ENCODE assay signal across 8 cellular contexts in the genomic region with DNA sequence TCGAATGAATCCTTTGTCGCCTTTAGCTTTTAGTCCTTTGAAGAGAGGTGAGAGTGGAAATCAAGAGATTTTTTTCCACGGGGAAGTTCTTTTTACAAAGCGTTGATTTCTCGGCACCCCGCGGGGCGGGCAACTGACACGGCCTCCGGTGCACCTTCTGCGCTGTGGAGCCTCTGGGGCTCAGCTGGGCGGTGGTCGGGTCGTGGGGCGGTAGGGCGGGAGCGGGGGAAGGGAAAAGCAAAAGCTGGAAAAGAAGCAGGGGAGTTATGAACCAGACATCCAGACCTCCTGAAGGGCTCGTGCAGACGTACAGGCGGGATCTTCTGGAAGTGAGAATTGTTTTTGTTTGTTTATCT.
DNase-seq lines count a peak whose midpoint lies in the region; ATAC-seq and TF ChIP-seq lines count a peak whose summit lies in the region.
"Not testable (repeated sequence)": the region's sequence is repeated elsewhere in the genome, so short reads cannot be mapped to it uniquely, and the experiment has no call there.

No MANE protein-coding gene starts in this region.

- not testable (repeated sequence) for TF ChIP-seq CTCF in A673 (conservative IDR thresholded peaks at IDR 0.05; ENCODE audit: low read depth, low read length); brain microvascular endothelial cell (IDR thresholded peaks at IDR 0.05; ENCODE audit: low read depth, low read length, missing control alignments)

- H3K36me3 ChIP-seq in A673 (ENCODE audit: insufficient read depth, low read length, poor library complexity, severe bottlenecking); brain microvascular endothelial cell (replicated peaks); esophagus (ENCODE audit: control insufficient read depth in 2 of 2, insufficient read depth in 2 of 2, low read length in 1 of 2): not testable (repeated sequence)

- not testable (repeated sequence) for DNase-seq in A673 (ENCODE audit: low spot score); brain microvascular endothelial cell; immature natural killer cell
- DNase-seq in NCI-H526 treated with DMSO at 0.1 percent for 48 hours (lab: John Stamatoyannopoulos, UW), result peak; percentile 17
- DNase-seq in activated T-cell treated with anti-CD3 and anti-CD28 coated beads, Interleukin-2, amount 50 U/mL, for 1 hour, result peak; percentile 50
- DNase-seq in naive thymus-derived CD8-positive, alpha-beta T cell, result peak in 7 of 10 donors; percentile 10 to 43 (median 28)
- peak; percentile 32 for DNase-seq in stimulated activated CD4-positive, alpha-beta T cell treated with anti-CD3 and anti-CD28 coated beads, Interleukin-15, amount 100 ng/mL, for 24 hours

- H3K4me1 Mint-ChIP-seq in immature natural killer cell, result peaks cover 10 to 19% of the 10 kb centered on the region in 2 donors
- peaks cover 4 to 15% (median 10%) of the 10 kb centered on the region in 4 donors for H3K4me1 Mint-ChIP-seq in naive thymus-derived CD8-positive, alpha-beta T cell

- in situ Hi-C loops in brain microvascular endothelial cell (cut with HindIII; ENCODE audit: low pct_ligation_motif_present, low sequenced_read_pairs), result not testable (repeated sequence)

- BruUV-seq in A673 (replicated peaks; lab: Mats Ljungman, UMichigan), result TSS peak; percentile 65

- peak overlapping the region; percentile 20 to 90 (median 88) for H3K4me3 Mint-ChIP-seq in immature natural killer cell
- H3K4me3 Mint-ChIP-seq in naive thymus-derived CD8-positive, alpha-beta T cell, result peak overlapping the region in 9 of 10 donors; percentile 58 to 94 (median 81)

- H3K9me3 Mint-ChIP-seq in immature natural killer cell; naive thymus-derived CD8-positive, alpha-beta T cell: not testable (repeated sequence)

- not testable (repeated sequence) for H3K27ac Mint-ChIP-seq in immature natural killer cell
- H3K27ac Mint-ChIP-seq in naive thymus-derived CD8-positive, alpha-beta T cell, result peak overlapping the region in 6 of 10 donors; percentile 13 to 89 (median 52)

- POLR2A ChIA-PET in A673 (lab: Charles Lee; ENCODE audit: low non-redundant PET); naive thymus-derived CD8-positive, alpha-beta T cell (lab: Charles Lee): not testable (repeated sequence)

- CTCF ChIA-PET in A673 (lab: Charles Lee), result not testable (repeated sequence)

- WGBS in esophagus, 2 donors, result 18 to 27% methylated on average over 16 to 17 of the region's 20 CpGs

- not testable (repeated sequence) for H3K27ac ChIP-seq in A673 (ENCODE audit: low read depth, low read length, poor library complexity, severe bottlenecking); brain microvascular endothelial cell
- H3K27ac ChIP-seq in esophagus (ENCODE audit: low read depth in 2 of 2, low read length in 1 of 2), result peak overlapping the region in 1 of 2 donors; percentile 0

- intact Hi-C loops in A673 (cut with micrococcal nuclease; ENCODE audit: unreplicated experiment), result not testable (repeated sequence)

- not testable (repeated sequence) for H3K27me3 ChIP-seq in A673 (replicated peaks; ENCODE audit: insufficient read depth, low read depth, low read length, poor library complexity); brain microvascular endothelial cell (replicated peaks); esophagus (ENCODE audit: control insufficient read depth in 1 of 2, insufficient read depth in 2 of 2, low read length in 2 of 2)

- H3K27me3 Mint-ChIP-seq in immature natural killer cell (ENCODE audit: low read depth in 3 of 3); naive thymus-derived CD8-positive, alpha-beta T cell: not testable (repeated sequence)

- ATAC-seq in naive thymus-derived CD8-positive, alpha-beta T cell, result peak; percentile 67 to 68

- H3K36me3 Mint-ChIP-seq in immature natural killer cell; naive thymus-derived CD8-positive, alpha-beta T cell: not testable (repeated sequence)

- H3K4me3 ChIP-seq in A673 (ENCODE audit: low read depth, low read length, poor library complexity, severe bottlenecking) (peak overlapping the region; percentile 35), brain microvascular endothelial cell (ENCODE audit: low read depth, low read length) (peak overlapping the region; percentile 38), esophagus (ENCODE audit: low read depth in 1 of 2, low read length in 2 of 2) (peak overlapping the region; percentile 34 to 38)

- not testable (repeated sequence) for H3K4me1 ChIP-seq in A673 (ENCODE audit: insufficient read depth, low read length, poor library complexity, severe bottlenecking); esophagus (ENCODE audit: control insufficient read depth in 2 of 2, insufficient read depth in 2 of 2, low read length in 1 of 2)

- not testable (repeated sequence) for H3K9me3 ChIP-seq in A673 (ENCODE audit: low read depth, low read length, poor library complexity, severe bottlenecking); esophagus (ENCODE audit: control insufficient read depth in 2 of 2, insufficient read depth in 1 of 2, low read depth in 1 of 2, low read length in 1 of 2)
